13 cellular contexts compared by ENCODE assay signal in the genomic region with DNA sequence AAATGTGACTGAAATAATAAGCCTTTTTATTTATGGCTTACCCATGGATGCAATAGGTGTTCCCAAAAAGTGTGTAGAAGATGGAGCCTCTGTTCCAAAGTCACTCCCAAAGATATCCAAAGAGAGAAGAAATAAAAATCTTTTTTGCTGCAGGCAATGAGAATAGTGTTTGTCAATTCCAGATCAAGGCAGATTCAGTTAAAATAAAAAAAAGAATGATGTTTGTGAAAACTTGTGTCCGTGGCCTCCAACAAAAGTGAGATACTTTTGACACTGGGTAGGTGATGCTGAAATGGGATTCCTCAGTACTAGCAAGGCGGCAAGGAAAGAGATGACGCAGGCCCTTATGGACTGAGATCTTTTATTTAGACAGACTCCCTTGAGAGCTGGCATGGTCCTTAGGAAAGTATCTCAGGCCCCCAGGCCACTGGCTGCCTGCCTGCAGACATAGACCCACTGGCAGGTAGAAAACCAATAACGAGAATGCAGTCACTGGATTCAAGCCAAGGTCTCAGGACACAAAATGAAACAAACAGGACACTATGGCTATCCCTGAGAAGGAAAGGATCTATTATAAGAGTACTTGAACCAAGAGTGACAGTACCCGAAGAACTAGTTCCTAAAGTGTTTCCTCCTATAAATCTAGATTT. TPM values are rescaled to one million over a fixed set of nuclear protein-coding genes. Genes with fewer than 3 reads are reported as not detected.
DNase-seq lines count a peak whose midpoint lies in the region; ATAC-seq, FAIRE-seq and TF ChIP-seq lines count a peak whose summit lies in the region.
"Had no signal": no experiment of that assay in that cellular context is flagged by ENCODE, and none has a peak within 500 bp of the region (broad histone marks: within the 10 kb centered on the region; RNA-seq: fewer than 3 reads in every experiment).

No MANE protein-coding gene starts in this region.

- TF ChIP-seq POLR2A in stomach (IDR thresholded peaks at IDR 0.05) = no peak

- H3K27ac ChIP-seq in C4-2B (peak overlapping the region; percentile 27; the same call in 1 of the 2 replicates), pancreas (peak overlapping the region in 2 of 4 donors; percentile 41 to 43), WERI-Rb-1 (no peak overlapping the region), stomach (peak overlapping the region in 1 of 5 donors; percentile 43)
- H3K27ac ChIP-seq: HL-60 had no signal

- no peaks in the 10 kb centered on the region for H3K9me3 ChIP-seq in pancreas
- H3K9me3 ChIP-seq in WERI-Rb-1 (ENCODE audit: severe bottlenecking) = no peaks in the 10 kb centered on the region
- H3K9me3 ChIP-seq in stomach = peaks cover 0 to 9% (median 0%) of the 10 kb centered on the region in 4 donors

- no peak for FAIRE-seq in pancreas (lab: Jason Lieb, UNC)
- FAIRE-seq: colon had no signal

- in situ Hi-C loops in KBM-7 (cut with MboI; ENCODE audit: low pct_unique_long_range_greater_than_20kb, low sequenced_read_pairs) = no loop called here

- 54% methylated on average over 5 of the region's 5 CpGs for WGBS in pancreas, 2 donors
- WGBS in stomach, 5 donors = 57 to 77% (median 72%) methylated on average over 5 of the region's 5 CpGs

- peak; percentile 21 for DNase-seq in LoVo (ENCODE audit: low spot score)
- DNase-seq in dermis blood vessel endothelial cell = peak; percentile 15
- DNase-seq in pancreas = peak in 1 of 6 donors; percentile 12
- no peak for DNase-seq in WERI-Rb-1
- DNase-seq in glutamatergic neuron = no peak
- DNase-seq in stomach = no peak
- no peak for DNase-seq in KBM-7
- DNase-seq: activated CD4-positive, CD25-positive, alpha-beta regulatory T cell treated with anti-CD3 and anti-CD28 coated beads, Interleukin-2, amount 50 U/mL, for 72 hours; activated naive CD8-positive, alpha-beta T cell treated with anti-CD3 and anti-CD28 coated beads, Interleukin-2, amount 10 ng/mL, durations not matched to agents 7 days and 5 days; transverse colon had no signal

- H3K4me1 Mint-ChIP-seq in glutamatergic neuron (ENCODE audit: low read depth, unreplicated experiment) = no peaks in the 10 kb centered on the region

- no peak for TF ChIP-seq EP300 in stomach (IDR thresholded peaks at IDR 0.05)

- H3K36me3 Mint-ChIP-seq in glutamatergic neuron (ENCODE audit: unreplicated experiment) = peaks cover 14% of the 10 kb centered on the region

- H3K4me3 ChIP-seq in pancreas (no peak overlapping the region), WERI-Rb-1 (ENCODE audit: low read depth, low read length) (no peak overlapping the region), stomach (no peak overlapping the region)
- H3K4me3 ChIP-seq: transverse colon had no signal

- no peak overlapping the region for H3K27ac Mint-ChIP-seq in glutamatergic neuron (ENCODE audit: unreplicated experiment)
- H3K27ac Mint-ChIP-seq: activated naive CD8-positive, alpha-beta T cell treated with anti-CD3 and anti-CD28 coated beads, Interleukin-2, amount 10 ng/mL, durations not matched to agents 7 days and 5 days had no signal

- intact Hi-C loops in pancreas (cut with DNase I) = no loop called here
- intact Hi-C loops in stomach (cut with DNase I; ENCODE audit: low total_unique reads) = no loop called here

- H3K4me1 ChIP-seq in pancreas = peaks cover 0 to 12% (median 9%) of the 10 kb centered on the region in 3 donors
- peaks cover 0 to 20% (median 5%) of the 10 kb centered on the region in 4 donors for H3K4me1 ChIP-seq in stomach

- peaks cover 3% of the 10 kb centered on the region for H3K9me3 Mint-ChIP-seq in glutamatergic neuron (ENCODE audit: unreplicated experiment)

- H3K27me3 Mint-ChIP-seq in glutamatergic neuron (ENCODE audit: unreplicated experiment) = no peaks in the 10 kb centered on the region
- H3K27me3 Mint-ChIP-seq: activated naive CD8-positive, alpha-beta T cell treated with anti-CD3 and anti-CD28 coated beads, Interleukin-2, amount 10 ng/mL, durations not matched to agents 7 days and 5 days had no signal

- no peaks in the 10 kb centered on the region for H3K27me3 ChIP-seq in pancreas
- H3K27me3 ChIP-seq in WERI-Rb-1 (ENCODE audit: insufficient read depth, low read depth, severe bottlenecking) = no peaks in the 10 kb centered on the region
- H3K27me3 ChIP-seq in stomach = no peaks in the 10 kb centered on the region
- H3K27me3 ChIP-seq: transverse colon had no signal

- no peaks in the 10 kb centered on the region for H3K36me3 ChIP-seq in pancreas
- no peaks in the 10 kb centered on the region for H3K36me3 ChIP-seq in WERI-Rb-1
- no peaks in the 10 kb centered on the region for H3K36me3 ChIP-seq in stomach
- H3K36me3 ChIP-seq: transverse colon had no signal

- TF ChIP-seq CTCF in C4-2B (conservative IDR thresholded peaks at IDR 0.05) (no peak), pancreas (IDR thresholded peaks at IDR 0.05) (no peak), WERI-Rb-1 (IDR thresholded peaks at IDR 0.05; ENCODE audit: low read depth, low read length) (no peak), glutamatergic neuron (IDR thresholded peaks at IDR 0.05; ENCODE audit: partially characterized antibody, unreplicated experiment) (no peak), stomach (IDR thresholded peaks at IDR 0.05) (no peak)

- no peak overlapping the region for H3K4me3 Mint-ChIP-seq in glutamatergic neuron (ENCODE audit: unreplicated experiment)
- H3K4me3 Mint-ChIP-seq: activated naive CD8-positive, alpha-beta T cell treated with anti-CD3 and anti-CD28 coated beads, Interleukin-2, amount 10 ng/mL, durations not matched to agents 7 days and 5 days had no signal

- ATAC-seq in pancreas = peak in 3 of 4 donors; percentile 16 to 60 (median 43)

RNA-seq across cellular contexts. Expression of a gene that starts 44.1 kb away (rescaled TPM):
- total RNA-seq in dermis blood vessel endothelial cell (35.4 and 52.2 TPM in 2 replicates), pancreas (10 to 100 TPM in 5 of 6 donors, 1 to 10 TPM in 1; 9.3 to 21.1 (median 14.3) TPM), glutamatergic neuron (ENCODE audit: unreplicated experiment) (48.2 TPM), stomach (100 to 1,000 TPM in 2 of 5 donors, 10 to 100 TPM in 3; 12.1 to 155 (median 46.2) TPM)
- polyA plus RNA-seq in pancreas (10 to 100 TPM; 17.4 to 27.0 TPM), stomach (10 to 100 TPM; 45.1 to 60.3 (median 48.6) TPM)

Comparison
In these comparisons a context has a peak if more than half of its experiments do, and no peak if none do; other contexts are left out.
1. DNase-seq: peak in LoVo (single experiment) and dermis blood vessel endothelial cell (single experiment); none in WERI-Rb-1 (single experiment), glutamatergic neuron (single experiment), stomach (single experiment) and KBM-7 (single experiment).